In genomic region chr10:35025916-35026315, GRCh38 we compare ENCODE assay signal across 18 cellular contexts.
DNase-seq lines count a peak whose midpoint lies in the region; ATAC-seq and TF ChIP-seq lines count a peak whose summit lies in the region.
"Had no signal": no experiment of that assay in that cellular context is flagged by ENCODE, and none has a peak within 500 bp of the region (broad histone marks: within the 10 kb centered on the region; RNA-seq: fewer than 3 reads in every experiment).

No MANE protein-coding gene starts in this region.

- ATAC-seq in HG02798 (IDR thresholded peaks at IDR 0.05; ENCODE audit: poor library complexity, unreplicated experiment), result no peak
- ATAC-seq: activated T-cell treated with anti-CD3 and anti-CD28 coated beads, Interleukin-2, amount 50 U/mL, for 72 hours; left lobe of liver had no signal

- no peaks in the 10 kb centered on the region for H4K20me1 ChIP-seq in mammary epithelial cell (ENCODE audit: insufficient read depth, low read length)

- no peaks in the 10 kb centered on the region for H3K9me3 ChIP-seq in mammary epithelial cell (replicated peaks; ENCODE audit: insufficient read depth, low read length)
- H3K9me3 ChIP-seq: BLaER1 treated with 17β-estradiol and CSF1 and Interleukin-3, amounts not matched to agents 10 nM and 100 nM; stomach; uterus had no signal

- TF ChIP-seq CTCF in AG09309 (IDR thresholded peaks at IDR 0.05; ENCODE audit: control insufficient read depth, insufficient read depth, low read depth, low read length, missing control alignments), result no peak
- TF ChIP-seq CTCF in mammary epithelial cell (conservative IDR thresholded peaks at IDR 0.05 in 1 of 2, IDR thresholded peaks at IDR 0.05 in 1 of 2; ENCODE audit: extremely low read depth in 1 of 2, insufficient read depth in 1 of 2, low read depth in 1 of 2, low read length in 2 of 2), result no peak
- no peak for TF ChIP-seq CTCF in GM10266 (IDR thresholded peaks at IDR 0.05; ENCODE audit: control insufficient read depth, insufficient read depth, low read depth, missing control alignments)

- dilution Hi-C loops in mammary epithelial cell (cut with HindIII; ENCODE audit: low sequenced_read_pairs), result loop anchor here (5.0 kb wide), 1 partner anchor 46 kb away; no protein-coding TSS in a partner anchor

- H3K9ac ChIP-seq in mammary epithelial cell (ENCODE audit: insufficient read depth, low read length), result no peak overlapping the region
- H3K9ac ChIP-seq: BLaER1 treated with 17β-estradiol and CSF1 and Interleukin-3, amounts not matched to agents 10 nM and 100 nM had no signal

- intact Hi-C loops in mammary epithelial cell (cut with micrococcal nuclease), result loop anchor here (2.0 to 5.0 kb wide), 2 partner anchors 301 to 359 kb away; no protein-coding TSS in a partner anchor

- no peaks in the 10 kb centered on the region for H3K27me3 ChIP-seq in mammary epithelial cell (ENCODE audit: insufficient read depth, low read length)
- H3K27me3 ChIP-seq: BLaER1 treated with 17β-estradiol and CSF1 and Interleukin-3, amounts not matched to agents 10 nM and 100 nM; stomach; uterus had no signal

- no TSS peak for BruUV-seq in mammary epithelial cell (replicated peaks; lab: Mats Ljungman, UMichigan)

- peaks cover 18% of the 10 kb centered on the region for H3K36me3 ChIP-seq in mammary epithelial cell (ENCODE audit: insufficient read depth, low read length)
- H3K36me3 ChIP-seq: uterus had no signal

- no peaks in the 10 kb centered on the region for H3K79me2 ChIP-seq in mammary epithelial cell (ENCODE audit: insufficient read depth, low read length)

- H3K4me2 ChIP-seq in mammary epithelial cell (ENCODE audit: insufficient read depth, low read depth, low read length), result no peak overlapping the region
- H3K4me2 ChIP-seq: BLaER1 treated with 17β-estradiol and CSF1 and Interleukin-3, amounts not matched to agents 10 nM and 100 nM had no signal

- CTCF ChIA-PET in mammary epithelial cell (lab: Charles Lee; ENCODE audit: low non-redundant PET), result interaction anchor here (0.7 to 3.0 kb wide), 3 partner anchors 16 to 31 kb away, joined by 3 to 25 read pairs (median 5); no protein-coding TSS in a partner anchor

- H3K4me1 ChIP-seq in mammary epithelial cell (ENCODE audit: insufficient read depth, low read length), result peaks cover 10% of the 10 kb centered on the region
- H3K4me1 ChIP-seq: stomach, uterus had no signal

- H3K4me3 ChIP-seq in AG09309 (ENCODE audit: control insufficient read depth, low read depth, low read length) (no peak overlapping the region), mammary epithelial cell (replicated peaks in 1 of 3; ENCODE audit: insufficient read depth in 1 of 3, low read depth in 2 of 3, low read length in 3 of 3) (no peak overlapping the region)
- H3K4me3 ChIP-seq: BLaER1 treated with 17β-estradiol and CSF1 and Interleukin-3, amounts not matched to agents 10 nM and 100 nM; SK-N-MC; stomach; uterus had no signal

- in situ Hi-C loops in mammary epithelial cell (cut with MboI; ENCODE audit: low sequenced_read_pairs in 2 of 2), result no loop called here

- H2AFZ ChIP-seq in mammary epithelial cell (ENCODE audit: low read depth, low read length), result no peak overlapping the region

- DNase-seq in AG09309 (ENCODE audit: low read depth), result peak; percentile 41
- DNase-seq in HCEC 1CT, result peak; percentile 40
- peak; percentile 72 for DNase-seq in mammary epithelial cell
- DNase-seq in iris pigment epithelial cell (ENCODE audit: low read depth), result peak; percentile 72
- DNase-seq in T-helper 2 cell, result no peak
- no peak for DNase-seq in GM10266 (ENCODE audit: extremely low spot score)
- no peak for DNase-seq in NCI-H2107 (lab: John Stamatoyannopoulos, UW)
- DNase-seq: activated CD4-positive, alpha-beta T cell treated with anti-CD3 and anti-CD28 coated beads, Interleukin-2, amount 50 U/mL, for 4 hours; activated T-cell treated with anti-CD3 and anti-CD28 coated beads, Interleukin-2, amount 50 U/mL, for 72 hours; DMS79; NCI-H1694 treated with DMSO at 0.1 percent for 48 hours; NCI-H510A treated with DMSO at 0.1 percent for 48 hours; stomach; uterus had no signal

- H3K27ac ChIP-seq in mammary epithelial cell (ENCODE audit: insufficient read depth, low read depth, low read length), result peak overlapping the region; percentile 41
- H3K27ac ChIP-seq: BLaER1 treated with 17β-estradiol and CSF1 and Interleukin-3, amounts not matched to agents 10 nM and 100 nM; SK-N-MC; stomach; uterus had no signal

Comparison
In these comparisons a context has a peak if more than half of its experiments do, and no peak if none do; other contexts are left out.
1. DNase-seq: peak in AG09309 (single experiment), HCEC 1CT (single experiment), mammary epithelial cell (single experiment) and iris pigment epithelial cell (single experiment); none in T-helper 2 cell (0 of 5), GM10266 (single experiment) and NCI-H2107 (single experiment).